Comparison of ENCODE assay signal across 11 cellular contexts in genomic region chr20:49288784-49289696, GRCh38. TPM values are rescaled to one million over a fixed set of nuclear protein-coding genes. Genes with fewer than 3 reads are reported as not detected.
DNase-seq lines count a peak whose midpoint lies in the region; ATAC-seq and TF ChIP-seq lines count a peak whose summit lies in the region.
"Had no signal": no experiment of that assay in that cellular context is flagged by ENCODE, and none has a peak within 500 bp of the region (broad histone marks: within the 10 kb centered on the region; RNA-seq: fewer than 3 reads in every experiment).

No MANE protein-coding gene starts in this region.

- no peak overlapping the region for H3K9ac ChIP-seq in mammary epithelial cell (ENCODE audit: insufficient read depth, low read length)

- WGBS in mammary epithelial cell (ENCODE audit: low coverage, missing lambda C conversion rate), result 68% methylated on average over 10 of the region's 10 CpGs

- H4K20me1 ChIP-seq in mammary epithelial cell (ENCODE audit: insufficient read depth, low read length), result peaks cover 43% of the 10 kb centered on the region

- H3K27me3 ChIP-seq in mammary epithelial cell (ENCODE audit: insufficient read depth, low read length) (no peaks in the 10 kb centered on the region), neutrophil (no peaks in the 10 kb centered on the region)

- in situ Hi-C loops in mammary epithelial cell (cut with MboI; ENCODE audit: low sequenced_read_pairs in 2 of 2), result no loop called here

- intact Hi-C loops in mammary epithelial cell (cut with micrococcal nuclease), result no loop called here

- peak; percentile 54 for DNase-seq in NCI-H82 (lab: John Stamatoyannopoulos, UW)
- DNase-seq in NCI-H82 treated with DMSO at 0.1 percent for 48 hours (lab: John Stamatoyannopoulos, UW; ENCODE audit: unreplicated experiment), result no peak
- peak; percentile 49 for DNase-seq in NAMALWA (ENCODE audit: low spot score)
- no peak for DNase-seq in mammary epithelial cell
- DNase-seq in GM19240 (ENCODE audit: insufficient read length, low spot score), result no peak
- DNase-seq: central memory CD4-positive, alpha-beta T cell; NCI-H2227 treated with DMSO at 0.1 percent for 48 hours had no signal

- BruUV-seq in mammary epithelial cell (replicated peaks; lab: Mats Ljungman, UMichigan), result no TSS peak

- no peak overlapping the region for H3K4me2 ChIP-seq in mammary epithelial cell (ENCODE audit: insufficient read depth, low read depth, low read length)

- peaks cover 47% of the 10 kb centered on the region for H3K79me2 ChIP-seq in mammary epithelial cell (ENCODE audit: insufficient read depth, low read length)

- H3K4me1 ChIP-seq in mammary epithelial cell (ENCODE audit: insufficient read depth, low read length), result peaks cover 26% of the 10 kb centered on the region
- H3K4me1 ChIP-seq in neutrophil (ENCODE audit: control insufficient read depth in 1 of 2, insufficient read depth in 1 of 2, low read depth in 1 of 2, low read length in 1 of 2), result peaks cover 43 to 47% of the 10 kb centered on the region in 2 experiments

- H3K4me3 ChIP-seq in mammary epithelial cell (replicated peaks in 1 of 3; ENCODE audit: insufficient read depth in 1 of 3, low read depth in 2 of 3, low read length in 3 of 3) (no peak overlapping the region), neutrophil (ENCODE audit: low read depth in 1 of 2, low read length in 1 of 2) (peak overlapping the region in 1 of 2 experiments; percentile 5)
- H3K4me3 ChIP-seq: skin epidermis had no signal

- no peak for TF ChIP-seq CTCF in mammary epithelial cell (conservative IDR thresholded peaks at IDR 0.05 in 1 of 2, IDR thresholded peaks at IDR 0.05 in 1 of 2; ENCODE audit: extremely low read depth in 1 of 2, insufficient read depth in 1 of 2, low read depth in 1 of 2, low read length in 2 of 2)
- no peak for TF ChIP-seq CTCF in neutrophil (IDR thresholded peaks at IDR 0.05)

- no peak overlapping the region for H2AFZ ChIP-seq in mammary epithelial cell (ENCODE audit: low read depth, low read length)

- no peak for ATAC-seq in GM18520 (IDR thresholded peaks at IDR 0.05; ENCODE audit: unreplicated experiment)
- ATAC-seq in HG03108 (IDR thresholded peaks at IDR 0.05; ENCODE audit: unreplicated experiment), result no peak

- H3K9me3 ChIP-seq in mammary epithelial cell (replicated peaks; ENCODE audit: insufficient read depth, low read length), result no peaks in the 10 kb centered on the region
- H3K9me3 ChIP-seq in neutrophil, result no peaks in the 10 kb centered on the region

- H3K36me3 ChIP-seq in mammary epithelial cell (ENCODE audit: insufficient read depth, low read length) (peaks cover 53% of the 10 kb centered on the region), neutrophil (peaks cover 91% of the 10 kb centered on the region)

- H3K27ac ChIP-seq in mammary epithelial cell (ENCODE audit: insufficient read depth, low read depth, low read length) (peak overlapping the region; percentile 9), neutrophil (peak overlapping the region; percentile 94)
- H3K27ac ChIP-seq: skin epidermis had no signal

- CTCF ChIA-PET in mammary epithelial cell (lab: Charles Lee; ENCODE audit: low non-redundant PET), result no interaction called here

- dilution Hi-C loops in mammary epithelial cell (cut with HindIII; ENCODE audit: low sequenced_read_pairs), result no loop called here

RNA-seq across cellular contexts. Expression of gene ZNFX1, which starts 11.2 kb away (rescaled TPM):
- total RNA-seq in mammary epithelial cell, result 10 to 100 TPM; 24.9 to 34.0 TPM
- polyA plus RNA-seq in mammary epithelial cell, result 6.3 TPM
- polyA minus RNA-seq in mammary epithelial cell, result 54.2 TPM

Comparison
In these comparisons a context has a peak if more than half of its experiments do, and no peak if none do; other contexts are left out.
1. DNase-seq: peak in NCI-H82 (single experiment) and NAMALWA (single experiment); none in NCI-H82 treated with DMSO at 0.1 percent for 48 hours (single experiment), mammary epithelial cell (single experiment) and GM19240 (single experiment).